Comparison of ENCODE assay signal across 9 cellular contexts in genomic region chr14:23114669-23115491, GRCh38. TPM values are rescaled to one million over a fixed set of nuclear protein-coding genes. Genes with fewer than 3 reads are reported as not detected.
DNase-seq lines count a peak whose midpoint lies in the region; ATAC-seq lines count a peak whose summit lies in the region.
"Had no signal": no experiment of that assay in that cellular context is flagged by ENCODE, and none has a peak within 500 bp of the region (broad histone marks: within the 10 kb centered on the region; RNA-seq: fewer than 3 reads in every experiment).

No MANE protein-coding gene starts in this region.

- no peak for ATAC-seq in HG03280 (IDR thresholded peaks at IDR 0.05; ENCODE audit: unreplicated experiment)

- intact Hi-C loops in cardiac septum (cut with DNase I), result no loop called here

- DNase-seq in NK-92 treated with Interleukin-12 subunit alpha and Interleukin-12 subunit beta, amount 100 ng/mL, for 24 hours (lab: John Stamatoyannopoulos, UW), result peak; percentile 43
- no peak for DNase-seq in NK-92 (lab: John Stamatoyannopoulos, UW; ENCODE audit: unreplicated experiment)
- peak; percentile 92 for DNase-seq in RPMI7951 (ENCODE audit: low read depth)
- peak; percentile 90 for DNase-seq in fibroblast of gingiva (ENCODE audit: low read depth)
- peak; percentile 78 for DNase-seq in smooth muscle cell of the brain vasculature (ENCODE audit: low read depth, low spot score)
- no peak for DNase-seq in activated naive CD4-positive, alpha-beta T cell treated with anti-CD3 and anti-CD28 coated beads, Interleukin-2, amount 50 U/mL, for 16 hours
- no peak for DNase-seq in cardiac septum (ENCODE audit: low spot score)

RNA-seq across cellular contexts. Expression of gene CEBPE, which starts 4.2 kb away (rescaled TPM):
- not detected in 2 replicates for total RNA-seq in RPMI7951 (2014; rRNA removed; shearing (Covaris generic))
- not detected for total RNA-seq in cardiac septum

RNA-seq across cellular contexts. Expression of gene CIROP, which starts 10.1 kb away (rescaled TPM):
- total RNA-seq in RPMI7951 (2014; rRNA removed; shearing (Covaris generic)), result not detected in 2 replicates
- not detected for total RNA-seq in cardiac septum
- total RNA-seq: liver had no signal

RNA-seq across cellular contexts. Expression of gene C14orf119, which starts 19.6 kb away (rescaled TPM):
- total RNA-seq in RPMI7951 (2014; rRNA removed; shearing (Covaris generic)), result 62.0 and 65.7 TPM in 2 replicates
- 28.9 TPM for total RNA-seq in cardiac septum

RNA-seq across cellular contexts. Expression of gene ACIN1, which starts 19.9 kb away (rescaled TPM):
- total RNA-seq in RPMI7951 (2014; rRNA removed; shearing (Covaris generic)), result 37.1 and 38.9 TPM in 2 replicates
- total RNA-seq in cardiac septum, result 72.4 TPM

RNA-seq across cellular contexts. Expression of gene CDH24, which starts 57.6 kb away (rescaled TPM):
- 6.7 and 8.3 TPM in 2 replicates for total RNA-seq in RPMI7951 (2014; rRNA removed; shearing (Covaris generic))
- 2.6 TPM for total RNA-seq in cardiac septum

Comparison
In these comparisons a context has a peak if more than half of its experiments do, and no peak if none do; other contexts are left out.
1. DNase-seq: peak in NK-92 treated with Interleukin-12 subunit alpha and Interleukin-12 subunit beta, amount 100 ng/mL, for 24 hours (single experiment), RPMI7951 (single experiment), fibroblast of gingiva (single experiment) and smooth muscle cell of the brain vasculature (single experiment); none in NK-92 (single experiment), activated naive CD4-positive, alpha-beta T cell treated with anti-CD3 and anti-CD28 coated beads, Interleukin-2, amount 50 U/mL, for 16 hours (single experiment) and cardiac septum (single experiment).